Comparison of ENCODE assay signal across 24 cellular contexts in the genomic region with DNA sequence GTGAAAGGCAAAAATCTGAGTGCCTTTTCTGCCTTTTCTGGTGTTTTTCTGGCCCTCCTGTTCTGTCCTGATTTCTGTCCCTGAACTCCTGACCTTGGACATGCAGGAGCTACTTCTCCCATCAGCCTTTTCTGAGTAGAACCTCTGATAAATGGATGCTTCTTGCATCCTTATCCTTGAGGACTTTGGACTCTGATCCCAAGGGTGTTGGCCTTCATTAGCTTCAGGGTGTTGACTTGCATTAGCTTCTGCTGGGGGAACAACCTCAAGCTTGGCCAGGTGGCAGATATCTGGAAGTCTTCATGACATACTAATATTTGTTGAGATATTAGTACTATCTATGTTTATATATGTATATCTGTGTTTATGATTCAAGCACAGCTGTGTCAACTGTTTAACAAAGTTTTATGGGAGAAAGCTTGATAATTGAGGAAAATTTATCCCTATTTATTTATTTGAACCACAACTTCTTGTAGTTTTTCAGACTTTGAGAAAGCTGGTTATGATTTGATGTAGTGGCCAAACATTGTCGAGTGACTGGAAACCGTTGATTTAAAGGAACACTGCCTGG.
DNase-seq lines count a peak whose midpoint lies in the region; ATAC-seq and TF ChIP-seq lines count a peak whose summit lies in the region.
"Had no signal": no experiment of that assay in that cellular context is flagged by ENCODE, and none has a peak within 500 bp of the region (broad histone marks: within the 10 kb centered on the region; RNA-seq: fewer than 3 reads in every experiment).

No MANE protein-coding gene starts in this region.

- ATAC-seq in T-helper 17 cell (no peak), GM18498 (IDR thresholded peaks at IDR 0.05; ENCODE audit: unreplicated experiment) (no peak)
- ATAC-seq: Panc1 had no signal

- peak overlapping the region; percentile 54 for H4K5ac ChIP-seq in mesendoderm (ENCODE audit: low read length)

- H3K9ac ChIP-seq in BLaER1 (no peak overlapping the region), mesendoderm (ENCODE audit: low read length) (no peak overlapping the region)
- H3K9ac ChIP-seq: GM23248 had no signal

- H3K23ac ChIP-seq in mesendoderm (ENCODE audit: low read length), result no peak overlapping the region

- H3K56ac ChIP-seq in mesendoderm (ENCODE audit: low read length), result no peak overlapping the region

- H3K4me2 ChIP-seq in BLaER1 (peak overlapping the region; percentile 73; the same call in 1 of the 2 replicates), DOHH2 (ENCODE audit: low read length) (peak overlapping the region; percentile 89), mesendoderm (ENCODE audit: low read length) (no peak overlapping the region)

- no peaks in the 10 kb centered on the region for H3K9me2 ChIP-seq in DOHH2 (replicated peaks; ENCODE audit: control insufficient read depth, low read length)

- H4K8ac ChIP-seq in mesendoderm (ENCODE audit: low read depth, low read length), result no peak overlapping the region

- H3K18ac ChIP-seq in mesendoderm (ENCODE audit: low read length), result no peak overlapping the region

- H3K27ac ChIP-seq in BLaER1, result no peak overlapping the region
- peak overlapping the region; percentile 98 for H3K27ac ChIP-seq in DOHH2 (ENCODE audit: low read depth, low read length)
- no peak overlapping the region for H3K27ac ChIP-seq in mesendoderm (ENCODE audit: low read depth, low read length)
- H3K27ac ChIP-seq: GM23248, pancreas, right atrium auricular region, SJSA1, VCaP had no signal

- H3K4me1 Mint-ChIP-seq in T-helper 17 cell, result peaks cover 68% of the 10 kb centered on the region

- no peak overlapping the region for H2BK5ac ChIP-seq in mesendoderm (ENCODE audit: low read length)

- no peak overlapping the region for H2AK5ac ChIP-seq in mesendoderm (ENCODE audit: low read length)

- H3K79me2 ChIP-seq in DOHH2 (ENCODE audit: control insufficient read depth, low read length), result peaks cover 48% of the 10 kb centered on the region
- H3K79me2 ChIP-seq in mesendoderm (ENCODE audit: control insufficient read depth, insufficient read depth, low read length), result no peaks in the 10 kb centered on the region

- peak overlapping the region; percentile 60 for H3K27ac Mint-ChIP-seq in T-helper 17 cell
- H3K27ac Mint-ChIP-seq: HFFc6; mesothelial cell of epicardium; nephron; T-helper 1 cell treated with Interleukin-12 subunit alpha and Interleukin-12 subunit beta and Interleukin-4 antibody, amounts not matched to agents 30 μg/mL and 1 μg/mL, for 36 hours had no signal

- H3K4me3 Mint-ChIP-seq in T-helper 17 cell, result no peak overlapping the region
- H3K4me3 Mint-ChIP-seq: HFFc6; mesothelial cell of epicardium; nephron; T-helper 1 cell treated with Interleukin-12 subunit alpha and Interleukin-12 subunit beta and Interleukin-4 antibody, amounts not matched to agents 30 μg/mL and 1 μg/mL, for 36 hours had no signal

- no peak overlapping the region for H3K4me3 ChIP-seq in BLaER1
- peak overlapping the region; percentile 74 for H3K4me3 ChIP-seq in DOHH2 (ENCODE audit: low read length)
- H3K4me3 ChIP-seq in mesendoderm (ENCODE audit: low read length), result no peak overlapping the region
- no peak overlapping the region for H3K4me3 ChIP-seq in foreskin fibroblast (ENCODE audit: low read depth in 1 of 2, low read length in 2 of 2)
- H3K4me3 ChIP-seq: GM23248, pancreas, right atrium auricular region, SJSA1 had no signal

- no peaks in the 10 kb centered on the region for H3K27me3 ChIP-seq in BLaER1
- no peaks in the 10 kb centered on the region for H3K27me3 ChIP-seq in DOHH2 (ENCODE audit: control insufficient read depth, low read length)
- H3K27me3 ChIP-seq in mesendoderm (ENCODE audit: insufficient read depth, low read length, poor library complexity), result no peaks in the 10 kb centered on the region
- H3K27me3 ChIP-seq: pancreas, right atrium auricular region, SJSA1 had no signal

- H3K4me1 ChIP-seq in BLaER1 (peaks cover 92% of the 10 kb centered on the region), DOHH2 (ENCODE audit: control insufficient read depth, low read length) (peaks cover 99% of the 10 kb centered on the region), mesendoderm (ENCODE audit: control insufficient read depth, low read depth, low read length) (peaks cover 22% of the 10 kb centered on the region)
- H3K4me1 ChIP-seq: pancreas had no signal

- H3K36me3 ChIP-seq in BLaER1 (peaks cover 11% of the 10 kb centered on the region), DOHH2 (ENCODE audit: control insufficient read depth, low read length) (peaks cover 14% of the 10 kb centered on the region), mesendoderm (ENCODE audit: control insufficient read depth, insufficient read depth, low read length) (no peaks in the 10 kb centered on the region)
- H3K36me3 ChIP-seq: pancreas, right atrium auricular region, SJSA1 had no signal

- peaks cover 33% of the 10 kb centered on the region for H3F3A ChIP-seq in DOHH2 (ENCODE audit: control insufficient read depth, insufficient read depth)

- peaks cover 2% of the 10 kb centered on the region for H3K79me1 ChIP-seq in mesendoderm (ENCODE audit: low read length)

- no CpG with 5 or more reads among the region's 2 CpGs for WGBS in mesendoderm (ENCODE audit: extremely low coverage, insufficient coverage, low lambda C conversion rate)

- no peak overlapping the region for H2BK120ac ChIP-seq in mesendoderm (ENCODE audit: low read depth, low read length)

- H3K4ac ChIP-seq in mesendoderm (ENCODE audit: low read depth, low read length), result no peak overlapping the region

- H3K9me3 ChIP-seq in BLaER1 (no peaks in the 10 kb centered on the region), DOHH2 (ENCODE audit: control insufficient read depth, insufficient read depth, low read length) (no peaks in the 10 kb centered on the region), T-helper 17 cell (ENCODE audit: control insufficient read depth, low read length, poor library complexity, severe bottlenecking) (no peaks in the 10 kb centered on the region)
- H3K9me3 ChIP-seq: pancreas, right atrium auricular region, SJSA1 had no signal

- H2BK15ac ChIP-seq in mesendoderm (replicated peaks; ENCODE audit: low read depth), result no peak overlapping the region

- H4K20me1 ChIP-seq in BLaER1 (peaks cover 100% of the 10 kb centered on the region), DOHH2 (ENCODE audit: control insufficient read depth, insufficient read depth, low read depth, low read length) (no peaks in the 10 kb centered on the region)

- no peaks in the 10 kb centered on the region for H3K36me3 Mint-ChIP-seq in T-helper 17 cell (ENCODE audit: low read depth)
- H3K36me3 Mint-ChIP-seq: mesothelial cell of epicardium had no signal

- TF ChIP-seq CTCF in DOHH2 (IDR thresholded peaks at IDR 0.05; ENCODE audit: low read depth, low read length, poor library complexity, severe bottlenecking) (no peak), foreskin fibroblast (IDR thresholded peaks at IDR 0.05; ENCODE audit: low read depth, low read length) (no peak)

- DNase-seq in T-helper 17 cell, result no peak
- DNase-seq in mesendoderm, result no peak
- no peak for DNase-seq in COLO829 (ENCODE audit: low spot score)
- DNase-seq in foreskin fibroblast, result no peak
- DNase-seq: activated gamma-delta T cell treated with Interleukin-2 at 50 U/mL for 16 hours, amniotic stem cell, cortex of kidney, GM23248, head of caudate nucleus, HFFc6, NCI-H1092, NCI-H187 treated with DMSO at 0.1 percent for 48 hours, NCI-H2227 treated with DMSO at 0.1 percent for 48 hours, pancreas had no signal

- H3K27me3 Mint-ChIP-seq in T-helper 17 cell, result no peaks in the 10 kb centered on the region
